Comparison of ENCODE assay signal across 16 cellular contexts in the genomic region with DNA sequence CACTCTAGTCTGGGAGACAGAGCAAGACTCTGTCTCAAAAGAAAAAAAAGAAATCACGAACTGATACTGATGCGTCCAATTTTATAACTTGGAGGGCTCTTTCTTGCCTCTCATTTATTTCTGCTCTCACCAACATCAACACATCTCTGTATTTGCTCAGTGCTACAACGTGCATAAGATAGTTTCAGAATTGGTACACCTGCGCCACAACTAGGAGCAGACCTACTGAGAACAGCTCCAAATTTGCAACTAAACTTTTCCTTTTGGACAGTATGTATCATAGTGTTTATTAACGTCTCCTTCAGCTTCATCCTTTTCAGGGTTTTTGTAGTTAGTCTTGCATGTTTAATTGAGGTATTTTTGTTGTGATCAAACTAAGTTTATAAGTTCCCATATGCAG.
DNase-seq lines count a peak whose midpoint lies in the region; ATAC-seq lines count a peak whose summit lies in the region.
"Had no signal": no experiment of that assay in that cellular context is flagged by ENCODE, and none has a peak within 500 bp of the region (broad histone marks: within the 10 kb centered on the region; RNA-seq: fewer than 3 reads in every experiment).

No MANE protein-coding gene starts in this region.

- no peak for ATAC-seq in stimulated activated naive CD8-positive, alpha-beta T cell treated with anti-CD3 and anti-CD28 coated beads, Interleukin-15, Interleukin-2, amounts not matched to agents 100 U/mL and 50 U/mL, for 24 hours
- peak; percentile 36 for ATAC-seq in activated naive CD8-positive, alpha-beta T cell treated with anti-CD3 and anti-CD28 coated beads, Interleukin-2, amount 50 U/mL, for 24 hours
- ATAC-seq in stimulated activated effector memory CD8-positive, alpha-beta T cell treated with anti-CD3 and anti-CD28 coated beads, Interleukin-12 subunit alpha, Interleukin-12 subunit beta, amount 100 ng/mL, for 72 hours, result peak; percentile 72
- ATAC-seq: A549 had no signal

- DNase-seq in activated T-cell treated with anti-CD3 and anti-CD28 coated beads, Interleukin-2, amount 50 U/mL, for 24 hours, result no peak
- no peak for DNase-seq in activated T-cell treated with anti-CD3 and anti-CD28 coated beads, Interleukin-2, amount 50 U/mL, for 1 hour
- DNase-seq in stimulated activated naive CD8-positive, alpha-beta T cell treated with anti-CD3 and anti-CD28 coated beads, Interleukin-15, Interleukin-2, amounts not matched to agents 100 U/mL and 50 U/mL, for 24 hours, result no peak
- DNase-seq in activated naive CD8-positive, alpha-beta T cell treated with anti-CD3 and anti-CD28 coated beads, Interleukin-2, amount 50 U/mL, for 24 hours, result no peak
- no peak for DNase-seq in stimulated activated effector memory CD8-positive, alpha-beta T cell treated with anti-CD3 and anti-CD28 coated beads, Interleukin-12 subunit alpha, Interleukin-12 subunit beta, amount 100 ng/mL, for 72 hours (ENCODE audit: low spot score in 2 of 2)
- DNase-seq in NCI-H226 (no peak), inferior parietal cortex (ENCODE audit: extremely low spot score) (no peak)
- DNase-seq: BE2C; Caco-2; CD8-positive, alpha-beta memory T cell; DND-41; GDM1; GOT3; H9 had no signal

- no peak overlapping the region for H3K4me3 Mint-ChIP-seq in activated T-cell treated with anti-CD3 and anti-CD28 coated beads, Interleukin-2, amount 50 U/mL, for 24 hours
- H3K4me3 Mint-ChIP-seq in stimulated activated naive CD8-positive, alpha-beta T cell treated with anti-CD3 and anti-CD28 coated beads, Interleukin-15, Interleukin-2, amounts not matched to agents 100 ng/mL and 50 ng/mL, for 24 hours, result no peak overlapping the region
- H3K4me3 Mint-ChIP-seq in activated naive CD8-positive, alpha-beta T cell treated with anti-CD3 and anti-CD28 coated beads, Interleukin-2, amount 50 U/mL, for 24 hours, result no peak overlapping the region
- no peak overlapping the region for H3K4me3 Mint-ChIP-seq in stimulated activated effector memory CD8-positive, alpha-beta T cell treated with anti-CD3 and anti-CD28 coated beads, Interleukin-12 subunit alpha, Interleukin-12 subunit beta, amount 100 ng/mL, for 72 hours
- H3K4me3 Mint-ChIP-seq: CD8-positive, alpha-beta memory T cell; H9 had no signal

- peaks cover 16% of the 10 kb centered on the region for H3K4me1 Mint-ChIP-seq in activated T-cell treated with anti-CD3 and anti-CD28 coated beads, Interleukin-2, amount 50 U/mL, for 24 hours (ENCODE audit: low read depth)
- H3K4me1 Mint-ChIP-seq in stimulated activated naive CD8-positive, alpha-beta T cell treated with anti-CD3 and anti-CD28 coated beads, Interleukin-15, Interleukin-2, amounts not matched to agents 100 ng/mL and 50 ng/mL, for 24 hours (ENCODE audit: low read depth), result peaks cover 12% of the 10 kb centered on the region
- peaks cover 7% of the 10 kb centered on the region for H3K4me1 Mint-ChIP-seq in activated naive CD8-positive, alpha-beta T cell treated with anti-CD3 and anti-CD28 coated beads, Interleukin-2, amount 50 U/mL, for 24 hours
- peaks cover 17% of the 10 kb centered on the region for H3K4me1 Mint-ChIP-seq in stimulated activated effector memory CD8-positive, alpha-beta T cell treated with anti-CD3 and anti-CD28 coated beads, Interleukin-12 subunit alpha, Interleukin-12 subunit beta, amount 100 ng/mL, for 72 hours

- H3K27ac Mint-ChIP-seq in activated T-cell treated with anti-CD3 and anti-CD28 coated beads, Interleukin-2, amount 50 U/mL, for 24 hours, result peak overlapping the region; percentile 3
- peak overlapping the region; percentile 52 for H3K27ac Mint-ChIP-seq in stimulated activated naive CD8-positive, alpha-beta T cell treated with anti-CD3 and anti-CD28 coated beads, Interleukin-15, Interleukin-2, amounts not matched to agents 100 ng/mL and 50 ng/mL, for 24 hours
- peak overlapping the region; percentile 41 for H3K27ac Mint-ChIP-seq in activated naive CD8-positive, alpha-beta T cell treated with anti-CD3 and anti-CD28 coated beads, Interleukin-2, amount 50 U/mL, for 24 hours
- H3K27ac Mint-ChIP-seq in stimulated activated effector memory CD8-positive, alpha-beta T cell treated with anti-CD3 and anti-CD28 coated beads, Interleukin-12 subunit alpha, Interleukin-12 subunit beta, amount 100 ng/mL, for 72 hours, result peak overlapping the region; percentile 9

- no peaks in the 10 kb centered on the region for H3K9me3 Mint-ChIP-seq in activated T-cell treated with anti-CD3 and anti-CD28 coated beads, Interleukin-2, amount 50 U/mL, for 24 hours
- H3K9me3 Mint-ChIP-seq in stimulated activated naive CD8-positive, alpha-beta T cell treated with anti-CD3 and anti-CD28 coated beads, Interleukin-15, Interleukin-2, amounts not matched to agents 100 ng/mL and 50 ng/mL, for 24 hours, result no peaks in the 10 kb centered on the region
- H3K9me3 Mint-ChIP-seq in activated naive CD8-positive, alpha-beta T cell treated with anti-CD3 and anti-CD28 coated beads, Interleukin-2, amount 50 U/mL, for 24 hours, result no peaks in the 10 kb centered on the region
- no peaks in the 10 kb centered on the region for H3K9me3 Mint-ChIP-seq in stimulated activated effector memory CD8-positive, alpha-beta T cell treated with anti-CD3 and anti-CD28 coated beads, Interleukin-12 subunit alpha, Interleukin-12 subunit beta, amount 100 ng/mL, for 72 hours
- H3K9me3 Mint-ChIP-seq: CD8-positive, alpha-beta memory T cell; H9 had no signal

- peaks cover 80% of the 10 kb centered on the region for H3K36me3 Mint-ChIP-seq in activated T-cell treated with anti-CD3 and anti-CD28 coated beads, Interleukin-2, amount 50 U/mL, for 24 hours (ENCODE audit: low read depth)
- H3K36me3 Mint-ChIP-seq in stimulated activated naive CD8-positive, alpha-beta T cell treated with anti-CD3 and anti-CD28 coated beads, Interleukin-15, Interleukin-2, amounts not matched to agents 100 ng/mL and 50 ng/mL, for 24 hours (ENCODE audit: low read depth), result peaks cover 66% of the 10 kb centered on the region
- peaks cover 43% of the 10 kb centered on the region for H3K36me3 Mint-ChIP-seq in activated naive CD8-positive, alpha-beta T cell treated with anti-CD3 and anti-CD28 coated beads, Interleukin-2, amount 50 U/mL, for 24 hours (ENCODE audit: low read depth)
- peaks cover 97% of the 10 kb centered on the region for H3K36me3 Mint-ChIP-seq in stimulated activated effector memory CD8-positive, alpha-beta T cell treated with anti-CD3 and anti-CD28 coated beads, Interleukin-12 subunit alpha, Interleukin-12 subunit beta, amount 100 ng/mL, for 72 hours

- no peaks in the 10 kb centered on the region for H3K27me3 Mint-ChIP-seq in activated T-cell treated with anti-CD3 and anti-CD28 coated beads, Interleukin-2, amount 50 U/mL, for 24 hours
- no peaks in the 10 kb centered on the region for H3K27me3 Mint-ChIP-seq in stimulated activated naive CD8-positive, alpha-beta T cell treated with anti-CD3 and anti-CD28 coated beads, Interleukin-15, Interleukin-2, amounts not matched to agents 100 ng/mL and 50 ng/mL, for 24 hours
- H3K27me3 Mint-ChIP-seq in activated naive CD8-positive, alpha-beta T cell treated with anti-CD3 and anti-CD28 coated beads, Interleukin-2, amount 50 U/mL, for 24 hours, result no peaks in the 10 kb centered on the region
- H3K27me3 Mint-ChIP-seq: CD8-positive, alpha-beta memory T cell had no signal
